Comparison of ENCODE assay signal across 8 cellular contexts in genomic region chr10:100519321-100520051, GRCh38. TPM values are rescaled to one million over a fixed set of nuclear protein-coding genes. Genes with fewer than 3 reads are reported as not detected.
DNase-seq lines count a peak whose midpoint lies in the region; ATAC-seq and TF ChIP-seq lines count a peak whose summit lies in the region.

TSS of gene SEC31B (minus strand) at chr10:100519861. CDS start at chr10:100516952, 2,909 bp downstream.

- CTCF ChIA-PET in PC-3 (lab: Charles Lee), result interaction anchor here (0.6 to 1.3 kb wide), 7 partner anchors 10 to 359 kb away, joined by 4 to 20 read pairs (median 7); partner anchors contain the start of gene HIF1AN

- no peaks in the 10 kb centered on the region for H3K9me2 ChIP-seq in PC-3 (replicated peaks; ENCODE audit: low read length)

- no peaks in the 10 kb centered on the region for H3K27me3 ChIP-seq in PC-3 (ENCODE audit: low read length)
- no peaks in the 10 kb centered on the region for H3K27me3 ChIP-seq in muscle layer of colon (ENCODE audit: control insufficient read depth in 1 of 2, insufficient read depth in 2 of 2, low read length in 2 of 2)
- no peaks in the 10 kb centered on the region for H3K27me3 ChIP-seq in aorta (ENCODE audit: control insufficient read depth in 1 of 2, insufficient read depth in 2 of 2, low read length in 1 of 2)

- H3K4me1 ChIP-seq in PC-3 (ENCODE audit: insufficient read depth, low read length), result peaks cover 24% of the 10 kb centered on the region
- H3K4me1 ChIP-seq in muscle layer of colon (ENCODE audit: insufficient read depth, low read length), result no peaks in the 10 kb centered on the region
- no peaks in the 10 kb centered on the region for H3K4me1 ChIP-seq in aorta (ENCODE audit: control insufficient read depth in 1 of 2, insufficient read depth in 2 of 2, low read length in 2 of 2)

- H3K4me3 ChIP-seq in AG10803 (ENCODE audit: low read length) (peak within 1 kb of the TSS; percentile 37), PC-3 (ENCODE audit: low read length) (no peak within 1 kb of the TSS), muscle layer of colon (ENCODE audit: low read depth in 1 of 2, low read length in 2 of 2) (peak within 1 kb of the TSS; percentile 61 to 65), aorta (ENCODE audit: low read length in 2 of 2) (peak within 1 kb of the TSS; percentile 12 to 34)

- DNase-seq in AG10803 (ENCODE audit: low read depth), result no peak
- no peak for DNase-seq in PC-3
- peak; percentile 31 to 39 for DNase-seq in erythroblast (lab: John Stamatoyannopoulos, UW)
- peak; percentile 72 to 80 for DNase-seq in aorta
- no peak for DNase-seq in NCI-H1105 (lab: John Stamatoyannopoulos, UW)
- no peak for DNase-seq in NCI-H1048 (lab: John Stamatoyannopoulos, UW)
- no peak for DNase-seq in AML-193 (lab: John Stamatoyannopoulos, UW)

- no TSS peak for BruUV-seq in PC-3 (replicated peaks; lab: Mats Ljungman, UMichigan)

- no peak within 1 kb of the TSS for H3K4me2 ChIP-seq in PC-3 (ENCODE audit: low read length)

- no peaks in the 10 kb centered on the region for H3K9me3 ChIP-seq in PC-3 (ENCODE audit: low read length)
- H3K9me3 ChIP-seq in muscle layer of colon (ENCODE audit: low read length), result no peaks in the 10 kb centered on the region
- no peaks in the 10 kb centered on the region for H3K9me3 ChIP-seq in aorta (ENCODE audit: control insufficient read depth, low read length)

- no peak within 1 kb of the TSS for H2AFZ ChIP-seq in PC-3 (ENCODE audit: low read length)

- intact Hi-C loops in PC-3 (cut with micrococcal nuclease), result loop anchor here (5.0 kb wide), 1 partner anchor 172 kb away; the partner anchor contains the start of gene SCD
- intact Hi-C loops in aorta (cut with DNase I), result loop anchor here in 1 of 2 donors (10.0 kb wide), 1 partner anchor 85 kb away; no protein-coding TSS in a partner anchor

- no peaks in the 10 kb centered on the region for H4K20me1 ChIP-seq in PC-3 (ENCODE audit: low read length)

- 3% methylated on average over 72 of the region's 72 CpGs for WGBS in aorta, 2 donors

- H3K79me2 ChIP-seq in PC-3 (ENCODE audit: low read length), result no peaks in the 10 kb centered on the region

- no peak for TF ChIP-seq CTCF in AG10803 (conservative IDR thresholded peaks at IDR 0.05; ENCODE audit: low read length)
- no peak for TF ChIP-seq CTCF in PC-3 (conservative IDR thresholded peaks at IDR 0.05; ENCODE audit: low read depth, low read length)

- POLR2A ChIA-PET in PC-3 (lab: Charles Lee; ENCODE audit: unreplicated experiment), result no interaction called here

- H3K27ac ChIP-seq in PC-3 (ENCODE audit: low read length) (peak within 1 kb of the TSS; percentile 31; the same call in 1 of the 2 replicates), muscle layer of colon (ENCODE audit: low read depth, low read length) (no peak within 1 kb of the TSS), aorta (ENCODE audit: low read depth in 1 of 2, low read length in 2 of 2) (no peak within 1 kb of the TSS)

- ATAC-seq in PC-3 (no peak), aorta (ENCODE audit: low FRiP score) (peak; percentile 75)

- H3K36me3 ChIP-seq in PC-3 (ENCODE audit: low read depth, low read length) (no peaks in the 10 kb centered on the region), muscle layer of colon (ENCODE audit: insufficient read depth, low read length) (peaks cover 26% of the 10 kb centered on the region), aorta (ENCODE audit: control insufficient read depth in 1 of 2, insufficient read depth in 2 of 2, low read length in 1 of 2) (peaks cover 0 to 2% of the 10 kb centered on the region in 2 donors)

- H3F3A ChIP-seq in PC-3 (ENCODE audit: low read length, unreplicated experiment), result no peaks in the 10 kb centered on the region

- no peak for TF ChIP-seq POLR2A in erythroblast (IDR thresholded peaks at IDR 0.05; ENCODE audit: low read length)

- H3K9ac ChIP-seq in PC-3 (ENCODE audit: low read length) (no peak within 1 kb of the TSS), muscle layer of colon (ENCODE audit: low read length) (peak within 1 kb of the TSS; percentile 12)

RNA-seq across cellular contexts. Expression of gene SEC31B, which starts in this region (rescaled TPM):
- total RNA-seq in PC-3 (2014; rRNA removed) (1.5 and 1.6 TPM in 2 replicates), aorta (10 to 100 TPM in 1 of 2 donors, 1 to 10 TPM in 1; 8.7 to 16.9 TPM)
- 10 to 100 TPM in 1 of 2 donors, 1 to 10 TPM in 1; 4.6 to 20.0 TPM for polyA plus RNA-seq in aorta

Comparison
In these comparisons a context has a peak if more than half of its experiments do, and no peak if none do; other contexts are left out.
1. DNase-seq: peak in erythroblast (2 of 2) and aorta (2 of 2); none in AG10803 (single experiment), PC-3 (single experiment), NCI-H1105 (single experiment), NCI-H1048 (single experiment) and AML-193 (0 of 2).